Comparison of ENCODE assay signal across 9 cellular contexts in genomic region chr10:91596821-91597396, GRCh38. TPM values are rescaled to one million over a fixed set of nuclear protein-coding genes. Genes with fewer than 3 reads are reported as not detected.
A peak's percentile ranks its signal among the peaks of the same experiment; 100 is the strongest.
DNase-seq lines count a peak whose midpoint lies in the region; ATAC-seq and TF ChIP-seq lines count a peak whose summit lies in the region.
"Had no signal": no experiment of that assay in that cellular context is flagged by ENCODE, and none has a peak within 500 bp of the region (broad histone marks: within the 10 kb centered on the region; RNA-seq: fewer than 3 reads in every experiment).

No MANE protein-coding gene starts in this region.

- TF ChIP-seq EP300 in SK-N-SH (IDR thresholded peaks at IDR 0.05; ENCODE audit: borderline replicate concordance in 1 of 2, low read depth in 1 of 2, low read length in 1 of 2): peak in 1 of 2 experiments; percentile 68; a peak in 1 of 4 replicates

- H4K20me1 ChIP-seq in SK-N-SH (ENCODE audit: insufficient read depth): no peaks in the 10 kb centered on the region

- H2AFZ ChIP-seq in SK-N-SH (ENCODE audit: low read depth): peak overlapping the region; percentile 58; the same call in 1 of the 2 replicates

- WGBS in SK-N-SH (ENCODE audit: low lambda C conversion rate): 22% methylated on average over 1 of the region's 1 CpG

- H3K9me3 ChIP-seq in HEK293 (ENCODE audit: control insufficient read depth, insufficient read depth, low read depth, low read length) (no peaks in the 10 kb centered on the region), SK-N-SH (no peaks in the 10 kb centered on the region)

- no peak for DNase-seq in SK-N-SH
- DNase-seq in fibroblast of the conjunctiva (ENCODE audit: low read depth): peak; percentile 88
- DNase-seq in skeletal muscle cell (ENCODE audit: low read depth): peak; percentile 94
- no peak for DNase-seq in SHP77 treated with DMSO at 0.1 percent for 48 hours (lab: John Stamatoyannopoulos, UW)
- no peak for DNase-seq in NAMALWA (ENCODE audit: low spot score)
- DNase-seq: effector memory CD4-positive, alpha-beta T cell; GOT3 had no signal

- ATAC-seq in HG03460 (IDR thresholded peaks at IDR 0.05; ENCODE audit: unreplicated experiment): no peak

- no peak overlapping the region for H3K4me3 ChIP-seq in HEK293 (ENCODE audit: low read depth, low read length)
- H3K4me3 ChIP-seq in SK-N-SH (ENCODE audit: low read depth in 2 of 2, low read length in 1 of 2): no peak overlapping the region
- no peak overlapping the region for H3K4me3 ChIP-seq in skeletal muscle cell (ENCODE audit: low read depth, low read length)

- peak overlapping the region; percentile 61 for H3K4me2 ChIP-seq in SK-N-SH

- no peaks in the 10 kb centered on the region for H3K27me3 ChIP-seq in SK-N-SH (ENCODE audit: insufficient read depth)

- no peaks in the 10 kb centered on the region for H3K9me2 ChIP-seq in SK-N-SH

- H3F3A ChIP-seq in SK-N-SH (replicated peaks; ENCODE audit: insufficient read depth): peaks cover 31% of the 10 kb centered on the region

- CTCF ChIA-PET in HEK293 (lab: Yijun Ruan, JAX) (interaction anchor here (0.8 to 1.6 kb wide), 3 partner anchors 10 to 39 kb away, joined by 3 to 5 read pairs (median 4); no protein-coding TSS in a partner anchor), SK-N-SH (lab: Yijun Ruan, JAX) (interaction anchor here (0.8 to 9.1 kb wide), 6 partner anchors 13 to 103 kb away, joined by 3 to 51 read pairs (median 6); partner anchors contain the start of gene PPP1R3C)

- H3K79me2 ChIP-seq in SK-N-SH (ENCODE audit: insufficient read depth): no peaks in the 10 kb centered on the region

- H3K9ac ChIP-seq in SK-N-SH: peak overlapping the region; percentile 38

- TF ChIP-seq RAD21 in SK-N-SH (IDR thresholded peaks at IDR 0.05; ENCODE audit: low read length): no peak

- H3K4me1 ChIP-seq in HEK293 (ENCODE audit: control insufficient read depth, insufficient read depth, low read length) (peaks cover 23% of the 10 kb centered on the region), SK-N-SH (ENCODE audit: control insufficient read depth in 1 of 2, insufficient read depth in 2 of 2, low read depth in 1 of 2, low read length in 1 of 2) (peaks cover 36 to 38% of the 10 kb centered on the region in 2 experiments)

- POLR2A ChIA-PET in HEK293 (lab: Yijun Ruan, JAX): interaction anchor here (0.9 to 1.3 kb wide), 2 partner anchors 16 to 36 kb away, joined by 3 read pairs; partner anchors contain the start of gene PPP1R3C
- POLR2A ChIA-PET in SK-N-SH (lab: Yijun Ruan, JAX): no interaction called here

- H3K36me3 ChIP-seq in HEK293 (ENCODE audit: control insufficient read depth in 2 of 2, insufficient read depth in 1 of 2, low read length in 2 of 2) (no peaks in the 10 kb centered on the region), SK-N-SH (replicated peaks in 1 of 2; ENCODE audit: control insufficient read depth in 1 of 2, insufficient read depth in 2 of 2, low read length in 1 of 2) (no peaks in the 10 kb centered on the region)

- no peak for TF ChIP-seq CTCF in HEK293 (tag by site-specific recombination; IDR thresholded peaks at IDR 0.05)
- TF ChIP-seq CTCF in SK-N-SH (IDR thresholded peaks at IDR 0.05): no peak

- peak overlapping the region; percentile 58 for H3K27ac ChIP-seq in HEK293 (ENCODE audit: extremely low read depth, low read depth, low read length)
- peak overlapping the region; percentile 86 to 93 for H3K27ac ChIP-seq in SK-N-SH (ENCODE audit: low read depth in 2 of 2, low read length in 1 of 2)

TF ChIP-seq in HEK293, 187 proteins besides CTCF, POLR2A, EP300 and RAD21 (continues in another document):
- TF ChIP-seq, protein P1, sequence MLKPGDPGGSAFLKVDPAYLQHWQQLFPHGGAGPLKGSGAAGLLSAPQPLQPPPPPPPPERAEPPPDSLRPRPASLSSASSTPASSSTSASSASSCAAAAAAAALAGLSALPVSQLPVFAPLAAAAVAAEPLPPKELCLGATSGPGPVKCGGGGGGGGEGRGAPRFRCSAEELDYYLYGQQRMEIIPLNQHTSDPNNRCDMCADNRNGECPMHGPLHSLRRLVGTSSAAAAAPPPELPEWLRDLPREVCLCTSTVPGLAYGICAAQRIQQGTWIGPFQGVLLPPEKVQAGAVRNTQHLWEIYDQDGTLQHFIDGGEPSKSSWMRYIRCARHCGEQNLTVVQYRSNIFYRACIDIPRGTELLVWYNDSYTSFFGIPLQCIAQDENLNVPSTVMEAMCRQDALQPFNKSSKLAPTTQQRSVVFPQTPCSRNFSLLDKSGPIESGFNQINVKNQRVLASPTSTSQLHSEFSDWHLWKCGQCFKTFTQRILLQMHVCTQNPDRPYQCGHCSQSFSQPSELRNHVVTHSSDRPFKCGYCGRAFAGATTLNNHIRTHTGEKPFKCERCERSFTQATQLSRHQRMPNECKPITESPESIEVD (tag by site-specific recombination; IDR thresholded peaks at IDR 0.05): peak; percentile 89
- TF ChIP-seq ZNF792 (tag by site-specific recombination; IDR thresholded peaks at IDR 0.05) (no peak), SP7 (tag by site-specific recombination; IDR thresholded peaks at IDR 0.05) (peak; percentile 10; the same call in 1 of the 2 replicates), TRIM28 (IDR thresholded peaks at IDR 0.05; ENCODE audit: borderline replicate concordance, low read length) (peak; percentile 22; the same call in 1 of the 2 replicates)

TF ChIP-seq in SK-N-SH, 30 proteins besides CTCF, POLR2A, EP300 and RAD21 (continues in another document):
- TF ChIP-seq TCF12 (IDR thresholded peaks at IDR 0.05) (peak; percentile 76), MXI1 (IDR thresholded peaks at IDR 0.05; ENCODE audit: low read depth, low read length) (no peak), JUND (IDR thresholded peaks at IDR 0.05) (peak; percentile 36; the same call in 1 of the 2 replicates), GATA2 (CRISPR knock-in tag; IDR thresholded peaks at IDR 0.05) (no peak), MEF2A (IDR thresholded peaks at IDR 0.05; ENCODE audit: borderline replicate concordance, low read depth) (peak; percentile 51; the same call in 1 of the 2 replicates), NFIC (IDR thresholded peaks at IDR 0.05; ENCODE audit: borderline replicate concordance) (no peak; the same call in none of the 2 replicates), FOSL2 (IDR thresholded peaks at IDR 0.05; ENCODE audit: borderline replicate concordance, low read depth) (peak; percentile 37; the same call in 1 of the 2 replicates), CHD2 (IDR thresholded peaks at IDR 0.05; ENCODE audit: low read length, partially characterized antibody) (no peak), SIN3A (IDR thresholded peaks at IDR 0.05; ENCODE audit: borderline replicate concordance, low read depth, low read length) (no peak), RFX5 (IDR thresholded peaks at IDR 0.05; ENCODE audit: low read length) (no peak), POLR2AphosphoS5 (IDR thresholded peaks at IDR 0.05; ENCODE audit: low read depth, low read length) (no peak)
- TF ChIP-seq, protein P2, sequence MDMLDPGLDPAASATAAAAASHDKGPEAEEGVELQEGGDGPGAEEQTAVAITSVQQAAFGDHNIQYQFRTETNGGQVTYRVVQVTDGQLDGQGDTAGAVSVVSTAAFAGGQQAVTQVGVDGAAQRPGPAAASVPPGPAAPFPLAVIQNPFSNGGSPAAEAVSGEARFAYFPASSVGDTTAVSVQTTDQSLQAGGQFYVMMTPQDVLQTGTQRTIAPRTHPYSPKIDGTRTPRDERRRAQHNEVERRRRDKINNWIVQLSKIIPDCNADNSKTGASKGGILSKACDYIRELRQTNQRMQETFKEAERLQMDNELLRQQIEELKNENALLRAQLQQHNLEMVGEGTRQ (IDR thresholded peaks at IDR 0.05; ENCODE audit: borderline replicate concordance, low read depth, low read length): no peak
- TF ChIP-seq, protein P3, sequence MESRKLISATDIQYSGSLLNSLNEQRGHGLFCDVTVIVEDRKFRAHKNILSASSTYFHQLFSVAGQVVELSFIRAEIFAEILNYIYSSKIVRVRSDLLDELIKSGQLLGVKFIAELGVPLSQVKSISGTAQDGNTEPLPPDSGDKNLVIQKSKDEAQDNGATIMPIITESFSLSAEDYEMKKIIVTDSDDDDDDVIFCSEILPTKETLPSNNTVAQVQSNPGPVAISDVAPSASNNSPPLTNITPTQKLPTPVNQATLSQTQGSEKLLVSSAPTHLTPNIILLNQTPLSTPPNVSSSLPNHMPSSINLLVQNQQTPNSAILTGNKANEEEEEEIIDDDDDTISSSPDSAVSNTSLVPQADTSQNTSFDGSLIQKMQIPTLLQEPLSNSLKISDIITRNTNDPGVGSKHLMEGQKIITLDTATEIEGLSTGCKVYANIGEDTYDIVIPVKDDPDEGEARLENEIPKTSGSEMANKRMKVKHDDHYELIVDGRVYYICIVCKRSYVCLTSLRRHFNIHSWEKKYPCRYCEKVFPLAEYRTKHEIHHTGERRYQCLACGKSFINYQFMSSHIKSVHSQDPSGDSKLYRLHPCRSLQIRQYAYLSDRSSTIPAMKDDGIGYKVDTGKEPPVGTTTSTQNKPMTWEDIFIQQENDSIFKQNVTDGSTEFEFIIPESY (IDR thresholded peaks at IDR 0.05; ENCODE audit: borderline replicate concordance, low read depth): no peak
- TF ChIP-seq, protein P4, sequence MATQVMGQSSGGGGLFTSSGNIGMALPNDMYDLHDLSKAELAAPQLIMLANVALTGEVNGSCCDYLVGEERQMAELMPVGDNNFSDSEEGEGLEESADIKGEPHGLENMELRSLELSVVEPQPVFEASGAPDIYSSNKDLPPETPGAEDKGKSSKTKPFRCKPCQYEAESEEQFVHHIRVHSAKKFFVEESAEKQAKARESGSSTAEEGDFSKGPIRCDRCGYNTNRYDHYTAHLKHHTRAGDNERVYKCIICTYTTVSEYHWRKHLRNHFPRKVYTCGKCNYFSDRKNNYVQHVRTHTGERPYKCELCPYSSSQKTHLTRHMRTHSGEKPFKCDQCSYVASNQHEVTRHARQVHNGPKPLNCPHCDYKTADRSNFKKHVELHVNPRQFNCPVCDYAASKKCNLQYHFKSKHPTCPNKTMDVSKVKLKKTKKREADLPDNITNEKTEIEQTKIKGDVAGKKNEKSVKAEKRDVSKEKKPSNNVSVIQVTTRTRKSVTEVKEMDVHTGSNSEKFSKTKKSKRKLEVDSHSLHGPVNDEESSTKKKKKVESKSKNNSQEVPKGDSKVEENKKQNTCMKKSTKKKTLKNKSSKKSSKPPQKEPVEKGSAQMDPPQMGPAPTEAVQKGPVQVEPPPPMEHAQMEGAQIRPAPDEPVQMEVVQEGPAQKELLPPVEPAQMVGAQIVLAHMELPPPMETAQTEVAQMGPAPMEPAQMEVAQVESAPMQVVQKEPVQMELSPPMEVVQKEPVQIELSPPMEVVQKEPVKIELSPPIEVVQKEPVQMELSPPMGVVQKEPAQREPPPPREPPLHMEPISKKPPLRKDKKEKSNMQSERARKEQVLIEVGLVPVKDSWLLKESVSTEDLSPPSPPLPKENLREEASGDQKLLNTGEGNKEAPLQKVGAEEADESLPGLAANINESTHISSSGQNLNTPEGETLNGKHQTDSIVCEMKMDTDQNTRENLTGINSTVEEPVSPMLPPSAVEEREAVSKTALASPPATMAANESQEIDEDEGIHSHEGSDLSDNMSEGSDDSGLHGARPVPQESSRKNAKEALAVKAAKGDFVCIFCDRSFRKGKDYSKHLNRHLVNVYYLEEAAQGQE (IDR thresholded peaks at IDR 0.05; ENCODE audit: low read depth, low read length): no peak

RNA-seq across cellular contexts. Expression of gene PPP1R3C, which starts 36.0 kb away (rescaled TPM):
- polyA plus RNA-seq in SK-N-SH (2012; rRNA removed): 9.0 and 11.5 TPM in 2 replicates
- polyA plus RNA-seq in SK-N-SH (2012; cell fraction: cytosol; rRNA removed): 11.8 and 13.2 TPM in 2 replicates
- polyA plus RNA-seq in SK-N-SH (2012; cell fraction: nucleus; rRNA removed): 6.0 and 10.4 TPM in 2 replicates

Comparison
In these comparisons a context has a peak if more than half of its experiments do, and no peak if none do; other contexts are left out.
1. DNase-seq: peak in fibroblast of the conjunctiva (single experiment) and skeletal muscle cell (single experiment); none in SK-N-SH (single experiment), SHP77 treated with DMSO at 0.1 percent for 48 hours (single experiment) and NAMALWA (single experiment).
2. Of the 4 proteins assayed by ChIP-seq in both HEK293 and SK-N-SH: peak only in HEK293: none; only in SK-N-SH: PBX3 and YY1; in both: none; in neither: 2.